1 cellular context compared by ENCODE assay signal in genomic region chr1:222465211-222466041, GRCh38.
TF ChIP-seq lines count a peak whose summit lies in the region.

No MANE protein-coding gene starts in this region.

TF ChIP-seq in HepG2, 621 proteins besides CTCF, POLR2A, EP300 and RAD21 (continued from another document and continues in another):
- TF ChIP-seq ZBTB26 (CRISPR knock-in tag; IDR thresholded peaks at IDR 0.05; ENCODE audit: borderline replicate concordance) (peak; percentile 77; the same call in 1 of the 2 replicates), ZNF75D (CRISPR knock-in tag; IDR thresholded peaks at IDR 0.05; ENCODE audit: borderline replicate concordance) (no peak), GATAD1 (CRISPR knock-in tag; IDR thresholded peaks at IDR 0.05) (peak; percentile 48; the same call in 1 of the 2 replicates), SMAD3 (CRISPR knock-in tag; IDR thresholded peaks at IDR 0.05) (peak; percentile 54), ETV5 (CRISPR knock-in tag; IDR thresholded peaks at IDR 0.05; ENCODE audit: borderline replicate concordance) (peak; percentile 88), PHF8 (CRISPR knock-in tag; IDR thresholded peaks at IDR 0.05) (peak; percentile 78), ZNF609 (CRISPR knock-in tag; IDR thresholded peaks at IDR 0.05; ENCODE audit: borderline replicate concordance) (peak; percentile 62; the same call in 1 of the 2 replicates), RBAK (CRISPR knock-in tag; IDR thresholded peaks at IDR 0.05) (no peak), ZNF615 (CRISPR knock-in tag; IDR thresholded peaks at IDR 0.05; ENCODE audit: borderline replicate concordance) (peak; percentile 74; the same call in 1 of the 2 replicates), SIN3A (IDR thresholded peaks at IDR 0.05; ENCODE audit: borderline replicate concordance, low read depth, low read length) (peak; percentile 81; the same call in 1 of the 2 replicates), NFRKB (IDR thresholded peaks at IDR 0.05) (no peak), ZEB1 (IDR thresholded peaks at IDR 0.05; ENCODE audit: insufficient replicate concordance, low read depth) (no peak), ZNF256 (CRISPR knock-in tag; conservative IDR thresholded peaks at IDR 0.05) (no peak), ZHX2 (IDR thresholded peaks at IDR 0.05; ENCODE audit: low read depth) (no peak; the same call in 1 of the 2 replicates), ZHX2 (CRISPR knock-in tag; IDR thresholded peaks at IDR 0.05; ENCODE audit: borderline replicate concordance) (no peak), ZSCAN31 (CRISPR knock-in tag; IDR thresholded peaks at IDR 0.05; ENCODE audit: low read depth) (peak; percentile 98), ZNF503 (CRISPR knock-in tag; IDR thresholded peaks at IDR 0.05) (peak; percentile 36; the same call in 1 of the 2 replicates), CBX1 (IDR thresholded peaks at IDR 0.05; ENCODE audit: low read depth) (peak; percentile 45), ZNF607 (CRISPR knock-in tag; IDR thresholded peaks at IDR 0.05; ENCODE audit: borderline replicate concordance) (peak; percentile 96), SPEN (CRISPR knock-in tag; IDR thresholded peaks at IDR 0.05; ENCODE audit: low read depth) (peak; percentile 90), SRSF9 (IDR thresholded peaks at IDR 0.05; ENCODE audit: borderline replicate concordance, insufficient read depth, low read depth, low read length, poor library complexity, severe bottlenecking) (no peak), ATF3 (CRISPR knock-in tag; IDR thresholded peaks at IDR 0.05) (0 out of 2 replicates have a peak, but pooled peaks have one; percentile 14), PATZ1 (CRISPR knock-in tag; IDR thresholded peaks at IDR 0.05) (peak; percentile 74), HMGXB4 (CRISPR knock-in tag; IDR thresholded peaks at IDR 0.05; ENCODE audit: borderline replicate concordance in 1 of 2, low read depth in 1 of 2) (peak; percentile 98 to 99), ZNF572 (CRISPR knock-in tag; IDR thresholded peaks at IDR 0.05) (no peak), ZNF670 (CRISPR knock-in tag; IDR thresholded peaks at IDR 0.05; ENCODE audit: borderline replicate concordance) (no peak), ZNF674 (CRISPR knock-in tag; IDR thresholded peaks at IDR 0.05; ENCODE audit: low read depth) (0 out of 2 replicates have a peak, but pooled peaks have one; percentile 68), RCOR2 (CRISPR knock-in tag; IDR thresholded peaks at IDR 0.05) (0 out of 2 replicates have a peak, but pooled peaks have one; percentile 34), HOXA3 (CRISPR knock-in tag; IDR thresholded peaks at IDR 0.05) (peak; percentile 59; the same call in 1 of the 2 replicates), ZNF512B (CRISPR knock-in tag; IDR thresholded peaks at IDR 0.05; ENCODE audit: borderline replicate concordance) (no peak), ZNF766 (CRISPR knock-in tag; IDR thresholded peaks at IDR 0.05; ENCODE audit: borderline replicate concordance) (peak; percentile 72; the same call in 1 of the 2 replicates), IKZF1 (IDR thresholded peaks at IDR 0.05) (no peak), ATF5 (CRISPR knock-in tag; IDR thresholded peaks at IDR 0.05; ENCODE audit: low read depth) (0 out of 2 replicates have a peak, but pooled peaks have one; percentile 87), NFATC3 (CRISPR knock-in tag; IDR thresholded peaks at IDR 0.05) (0 out of 2 replicates have a peak, but pooled peaks have one; percentile 48), NFKBIZ (CRISPR knock-in tag; IDR thresholded peaks at IDR 0.05) (0 out of 2 replicates have a peak, but pooled peaks have one; percentile 71), SP4 (CRISPR knock-in tag; IDR thresholded peaks at IDR 0.05) (peak; percentile 76)
